Comparison of ENCODE assay signal across 22 cellular contexts in the genomic region with DNA sequence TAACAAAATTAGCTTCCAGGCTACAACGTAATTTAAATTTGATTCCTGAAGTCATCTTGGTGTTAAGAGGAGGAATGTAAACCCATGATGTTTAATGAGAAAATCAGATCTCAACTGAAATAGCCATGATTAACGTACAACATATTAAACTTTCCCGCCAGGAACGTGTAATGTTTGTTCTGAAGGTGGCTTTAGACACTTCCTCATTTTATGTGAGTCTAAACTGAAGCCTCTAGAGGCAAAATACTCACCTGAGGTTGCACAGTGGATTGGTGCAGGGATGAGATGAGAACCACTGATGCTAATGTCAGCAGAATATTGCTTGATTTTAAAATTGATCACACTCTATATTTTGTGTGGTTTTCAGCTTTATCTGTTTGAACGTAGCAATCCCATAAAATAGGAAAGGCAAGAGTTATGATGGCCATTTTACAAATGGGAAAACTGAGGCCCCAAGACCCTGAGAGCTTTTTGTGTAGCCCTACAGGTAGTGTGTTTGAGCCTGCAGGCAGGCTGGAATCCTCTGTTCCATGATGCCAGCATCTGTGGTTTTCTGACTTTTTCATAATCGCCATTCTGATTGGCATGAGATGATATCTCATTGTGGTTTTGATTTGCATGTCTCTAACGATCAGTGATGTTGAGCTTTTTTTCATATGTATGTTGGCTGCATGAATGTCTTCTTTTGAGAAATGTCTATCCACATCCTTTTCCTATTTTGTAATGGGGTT.
"Had no signal": no experiment of that assay in that cellular context is flagged by ENCODE, and none has a peak within 500 bp of the region (broad histone marks: within the 10 kb centered on the region; RNA-seq: fewer than 3 reads in every experiment).

No MANE protein-coding gene starts in this region.

- H3K27me3 Mint-ChIP-seq: IgD-negative memory B cell, T-helper 17 cell had no signal

- H3K4me3 ChIP-seq: Peyer's patch had no signal

- H3K4me1 Mint-ChIP-seq: WTC11 had no signal

- H3K36me3 Mint-ChIP-seq: WTC11 had no signal

- DNase-seq: activated CD4-positive, alpha-beta T cell treated with anti-CD3 and anti-CD28 coated beads for 48 hours; activated CD4-positive, alpha-beta T cell treated with anti-CD3 and anti-CD28 coated beads, Interleukin-2, amount 50 U/mL, for 4 hours; activated CD4-positive, CD25-positive, alpha-beta regulatory T cell treated with anti-CD3 and anti-CD28 coated beads, Interleukin-2, amount 50 U/mL, for 72 hours; activated CD8-positive, alpha-beta memory T cell treated with anti-CD3 and anti-CD28 coated beads for 24 hours; activated effector memory CD4-positive, alpha-beta T cell treated with anti-CD3 and anti-CD28 coated beads, Interleukin-2, amount 50 U/mL, for 16 hours; activated naive CD4-positive, alpha-beta T cell treated with Interleukin-2 at 50 U/mL for 16 hours; activated T-cell treated with anti-CD3 and anti-CD28 coated beads, Interleukin-2, amount 50 U/mL, for 4 hours; caudate nucleus; NCI-H1105 treated with DMSO at 0.1 percent for 48 hours; NCI-H1436 treated with DMSO at 0.1 percent for 48 hours; NCI-H187; NCI-H2081; NCI-H446; NCI-H524 treated with DMSO at 0.1 percent for 48 hours; NCI-H82; Peyer's patch; SHP77 treated with DMSO at 0.1 percent for 48 hours; T-helper 17 cell; T-helper 9 cell had no signal

- H3K27ac ChIP-seq: Peyer's patch had no signal

- H3K4me1 ChIP-seq: Peyer's patch had no signal

- H3K27ac Mint-ChIP-seq: activated naive CD4-positive, alpha-beta T cell treated with anti-CD3 and anti-CD28 coated beads, Interleukin-2, amount 50 U/mL, for 72 hours; IgD-negative memory B cell; T-helper 17 cell; WTC11 had no signal

- H3K9me3 Mint-ChIP-seq: activated naive CD4-positive, alpha-beta T cell treated with anti-CD3 and anti-CD28 coated beads, Interleukin-2, amount 50 U/mL, for 72 hours; activated T-cell treated with anti-CD3 and anti-CD28 coated beads, Interleukin-2, amount 50 U/mL, for 4 hours had no signal

- H3K4me3 Mint-ChIP-seq: activated T-cell treated with anti-CD3 and anti-CD28 coated beads, Interleukin-2, amount 50 U/mL, for 4 hours; T-helper 17 cell; WTC11 had no signal

- H3K27me3 ChIP-seq: Peyer's patch had no signal

- H3K36me3 ChIP-seq: Peyer's patch had no signal

- ATAC-seq: activated naive CD4-positive, alpha-beta T cell treated with anti-CD3 and anti-CD28 coated beads, Interleukin-2, amount 50 U/mL, for 72 hours; activated T-cell treated with anti-CD3 and anti-CD28 coated beads, Interleukin-2, amount 50 U/mL, for 4 hours; T-helper 17 cell; WTC11 had no signal

- H3K9me3 ChIP-seq: Peyer's patch had no signal
